8 cellular contexts compared by ENCODE assay signal in genomic region chr12:9798008-9798619, GRCh38. TPM values are rescaled to one million over a fixed set of nuclear protein-coding genes. Genes with fewer than 3 reads are reported as not detected.
DNase-seq lines count a peak whose midpoint lies in the region; ATAC-seq, FAIRE-seq and TF ChIP-seq lines count a peak whose summit lies in the region.

No MANE protein-coding gene starts in this region.

- peaks cover 40% of the 10 kb centered on the region for H3K4me1 Mint-ChIP-seq in activated naive CD8-positive, alpha-beta T cell treated with anti-CD3 and anti-CD28 coated beads for 36 hours

- peaks cover 1% of the 10 kb centered on the region for H3K9me3 Mint-ChIP-seq in activated naive CD8-positive, alpha-beta T cell treated with anti-CD3 and anti-CD28 coated beads for 36 hours

- peak overlapping the region; percentile 54 for H3K4me3 Mint-ChIP-seq in activated naive CD8-positive, alpha-beta T cell treated with anti-CD3 and anti-CD28 coated beads for 36 hours

- ATAC-seq in GM21381 (IDR thresholded peaks at IDR 0.05; ENCODE audit: unreplicated experiment) = peak; percentile 95
- peak; percentile 82 for ATAC-seq in HG03575 (IDR thresholded peaks at IDR 0.05; ENCODE audit: extremely low read depth, insufficient number of reproducible peaks, low FRiP score, unreplicated experiment)
- no peak for ATAC-seq in aorta (ENCODE audit: low FRiP score)

- H3K27ac ChIP-seq in kidney (ENCODE audit: low read depth in 2 of 2, low read length in 2 of 2) = no peak overlapping the region
- no peak overlapping the region for H3K27ac ChIP-seq in aorta (ENCODE audit: low read depth in 1 of 2, low read length in 2 of 2)

- no peaks in the 10 kb centered on the region for H3K36me3 ChIP-seq in kidney (ENCODE audit: control insufficient read depth in 1 of 2, insufficient read depth in 2 of 2, low read length in 2 of 2)
- no peaks in the 10 kb centered on the region for H3K36me3 ChIP-seq in aorta (ENCODE audit: control insufficient read depth in 1 of 2, insufficient read depth in 2 of 2, low read length in 1 of 2)

- H3K27ac Mint-ChIP-seq in activated naive CD8-positive, alpha-beta T cell treated with anti-CD3 and anti-CD28 coated beads for 36 hours = peak overlapping the region; percentile 64

- H3K4me1 ChIP-seq in kidney (ENCODE audit: control insufficient read depth in 1 of 2, insufficient read depth in 1 of 2, low read depth in 1 of 2, low read length in 2 of 2) (no peaks in the 10 kb centered on the region), aorta (ENCODE audit: control insufficient read depth in 1 of 2, insufficient read depth in 2 of 2, low read length in 2 of 2) (peaks cover 0 to 1% of the 10 kb centered on the region in 2 donors)

- DNase-seq in DMS153 treated with DMSO at 0.1 percent for 48 hours (lab: John Stamatoyannopoulos, UW; ENCODE audit: unreplicated experiment) (peak; percentile 34), SKM-1 treated with dmso at 0.1 percent for 144 hours (lab: John Stamatoyannopoulos, UW; ENCODE audit: unreplicated experiment) (peak; percentile 56), kidney (no peak), aorta (no peak)
- DNase-seq in activated naive CD8-positive, alpha-beta T cell treated with anti-CD3 and anti-CD28 coated beads for 36 hours = peak; percentile 60
- DNase-seq in stimulated activated CD8-positive, alpha-beta memory T cell treated with anti-CD3 and anti-CD28 coated beads, Interleukin-15, amount 100 ng/mL, for 4 hours (ENCODE audit: low read depth in 2 of 2) = peak; percentile 22 to 63

- H3K27me3 Mint-ChIP-seq in activated naive CD8-positive, alpha-beta T cell treated with anti-CD3 and anti-CD28 coated beads for 36 hours = no peaks in the 10 kb centered on the region

- intact Hi-C loops in kidney (cut with DNase I) (no loop called here), aorta (cut with DNase I) (no loop called here)

- H3K4me3 ChIP-seq in kidney (ENCODE audit: low read length in 2 of 2) (no peak overlapping the region), aorta (ENCODE audit: low read length in 2 of 2) (no peak overlapping the region)

- no peaks in the 10 kb centered on the region for H3K27me3 ChIP-seq in aorta (ENCODE audit: control insufficient read depth in 1 of 2, insufficient read depth in 2 of 2, low read length in 1 of 2)

- 46 to 48% methylated on average over 6 of the region's 6 CpGs for WGBS in aorta, 2 donors

- peak; percentile 61 for FAIRE-seq in kidney (lab: Jason Lieb, UNC)

- peak; percentile 76 for TF ChIP-seq CTCF in kidney (IDR thresholded peaks at IDR 0.05; ENCODE audit: borderline replicate concordance, extremely low read depth, insufficient read depth)

- H3K9me3 ChIP-seq in kidney (ENCODE audit: control insufficient read depth in 1 of 2, low read length in 2 of 2) (no peaks in the 10 kb centered on the region), aorta (ENCODE audit: control insufficient read depth, low read length) (no peaks in the 10 kb centered on the region)

- no peak overlapping the region for H3K9ac ChIP-seq in kidney (ENCODE audit: low read length in 2 of 2)

- peaks cover 12% of the 10 kb centered on the region for H3K36me3 Mint-ChIP-seq in activated naive CD8-positive, alpha-beta T cell treated with anti-CD3 and anti-CD28 coated beads for 36 hours

RNA-seq across cellular contexts. Expression of gene KLRF1, which starts 29.2 kb away (rescaled TPM):
- total RNA-seq in activated naive CD8-positive, alpha-beta T cell treated with anti-CD3 and anti-CD28 coated beads for 36 hours = not detected
- total RNA-seq in kidney (2.0 TPM), aorta (1 to 10 TPM in 1 of 2 donors, under 1 TPM in 1; 0.36 to 1.1 TPM)
- polyA plus RNA-seq in kidney (ENCODE audit: insufficient read depth, low read depth, low replicate concordance) (2.0 TPM), aorta (not detected)

RNA-seq across cellular contexts. Expression of gene CD69, which starts 37.4 kb away (rescaled TPM):
- 100 to 1,000 TPM; 143 to 152 TPM for total RNA-seq in activated naive CD8-positive, alpha-beta T cell treated with anti-CD3 and anti-CD28 coated beads for 36 hours
- 25.0 TPM for total RNA-seq in kidney
- polyA plus RNA-seq in kidney (ENCODE audit: insufficient read depth, low read depth, low replicate concordance) = 2.2 TPM
- 1 to 10 TPM; 4.4 to 8.4 TPM for total RNA-seq in aorta
- polyA plus RNA-seq in aorta = under 1 TPM in 1 of 2 donors, not detected in 1; 0.59 TPM

Comparison
In these comparisons a context has a peak if more than half of its experiments do, and no peak if none do; other contexts are left out.
1. DNase-seq: peak in DMS153 treated with DMSO at 0.1 percent for 48 hours (single experiment), SKM-1 treated with dmso at 0.1 percent for 144 hours (single experiment), activated naive CD8-positive, alpha-beta T cell treated with anti-CD3 and anti-CD28 coated beads for 36 hours (single experiment) and stimulated activated CD8-positive, alpha-beta memory T cell treated with anti-CD3 and anti-CD28 coated beads, Interleukin-15, amount 100 ng/mL, for 4 hours (2 of 2); none in kidney (single experiment) and aorta (0 of 2).